9 cellular contexts compared by ENCODE assay signal in genomic region chr5:116495786-116496185, GRCh38.
"Had no signal": no experiment of that assay in that cellular context is flagged by ENCODE, and none has a peak within 500 bp of the region (broad histone marks: within the 10 kb centered on the region; RNA-seq: fewer than 3 reads in every experiment).

No MANE protein-coding gene starts in this region.

- DNase-seq: activated CD4-positive, alpha-beta memory T cell treated with anti-CD3 and anti-CD28 coated beads, Interleukin-2, amount 10 ng/mL, durations not matched to agents 7 days and 5 days; activated gamma-delta T cell treated with Interleukin-2 at 50 U/mL for 16 hours; activated naive CD8-positive, alpha-beta T cell treated with anti-CD3 and anti-CD28 coated beads for 36 hours; activated T-cell treated with anti-CD3 and anti-CD28 coated beads, Interleukin-2, amount 50 U/mL, for 48 hours; hippocampal formation; mesendoderm; stimulated activated CD4-positive, alpha-beta T cell treated with anti-CD3 and anti-CD28 coated beads, Interleukin-4, amount 100 ng/mL, for 4 hours; stimulated activated naive CD8-positive, alpha-beta T cell treated with anti-CD3 and anti-CD28 coated beads, Interleukin-15, amount 100 ng/mL, for 72 hours; testis had no signal

- ATAC-seq: stimulated activated naive CD8-positive, alpha-beta T cell treated with anti-CD3 and anti-CD28 coated beads, Interleukin-15, amount 100 ng/mL, for 72 hours had no signal
